In genomic region chr5:147504001-147504400, GRCh38 we compare ENCODE assay signal across 12 cellular contexts. TPM values are rescaled to one million over a fixed set of nuclear protein-coding genes. Genes with fewer than 3 reads are reported as not detected.
DNase-seq lines count a peak whose midpoint lies in the region; ATAC-seq and TF ChIP-seq lines count a peak whose summit lies in the region.
"Had no signal": no experiment of that assay in that cellular context is flagged by ENCODE, and none has a peak within 500 bp of the region (broad histone marks: within the 10 kb centered on the region; RNA-seq: fewer than 3 reads in every experiment).

No MANE protein-coding gene starts in this region.

- no peak for TF ChIP-seq CTCF in chondrocyte (IDR thresholded peaks at IDR 0.05)
- TF ChIP-seq CTCF in upper lobe of left lung (IDR thresholded peaks at IDR 0.05): no peak

- peaks cover 30% of the 10 kb centered on the region for H3K4me1 Mint-ChIP-seq in chondrocyte (ENCODE audit: low read depth)
- H3K4me1 Mint-ChIP-seq in activated naive CD4-positive, alpha-beta T cell treated with anti-CD3 and anti-CD28 coated beads, Interleukin-2, amount 10 ng/mL, durations not matched to agents 7 days and 5 days: no peaks in the 10 kb centered on the region
- H3K4me1 Mint-ChIP-seq: IgD-negative memory B cell had no signal

- H3K4me3 ChIP-seq in upper lobe of left lung: no peak overlapping the region
- H3K4me3 ChIP-seq: mucosa of descending colon had no signal

- WGBS in upper lobe of left lung, 2 donors: 50 to 53% methylated on average over 3 of the region's 3 CpGs

- H3K36me3 Mint-ChIP-seq in chondrocyte (ENCODE audit: low read depth): no peaks in the 10 kb centered on the region
- no peaks in the 10 kb centered on the region for H3K36me3 Mint-ChIP-seq in activated naive CD4-positive, alpha-beta T cell treated with anti-CD3 and anti-CD28 coated beads, Interleukin-2, amount 10 ng/mL, durations not matched to agents 7 days and 5 days
- H3K36me3 Mint-ChIP-seq: IgD-negative memory B cell had no signal

- peak; percentile 66 for DNase-seq in NCI-H1436 (lab: John Stamatoyannopoulos, UW)
- DNase-seq in chondrocyte (ENCODE audit: low spot score): no peak
- peak; percentile 48 for DNase-seq in kidney tubule cell (ENCODE audit: low spot score)
- no peak for DNase-seq in upper lobe of left lung
- no peak for DNase-seq in activated naive CD4-positive, alpha-beta T cell treated with anti-CD3 and anti-CD28 coated beads, Interleukin-2, amount 10 ng/mL, durations not matched to agents 7 days and 5 days
- no peak for DNase-seq in T-helper 2 cell
- DNase-seq: activated CD8-positive, alpha-beta T cell treated with anti-CD3 and anti-CD28 coated beads, Interleukin-2, amount 10 ng/mL, durations not matched to agents 7 days and 5 days; NCI-H524 treated with DMSO at 0.1 percent for 48 hours; stimulated activated naive CD4-positive, alpha-beta T cell treated with Interleukin-2 at 50 U/mL for 16 hours had no signal

- H3K27me3 ChIP-seq in upper lobe of left lung: peaks cover 0 to 2% (median under 1%) of the 10 kb centered on the region in 4 donors

- no peak overlapping the region for H3K4me3 Mint-ChIP-seq in chondrocyte (ENCODE audit: unreplicated experiment)
- H3K4me3 Mint-ChIP-seq in activated naive CD4-positive, alpha-beta T cell treated with anti-CD3 and anti-CD28 coated beads, Interleukin-2, amount 10 ng/mL, durations not matched to agents 7 days and 5 days: no peak overlapping the region
- H3K4me3 Mint-ChIP-seq: activated CD8-positive, alpha-beta T cell treated with anti-CD3 and anti-CD28 coated beads, Interleukin-2, amount 10 ng/mL, durations not matched to agents 7 days and 5 days; IgD-negative memory B cell had no signal

- CTCF ChIA-PET in activated naive CD4-positive, alpha-beta T cell treated with anti-CD3 and anti-CD28 coated beads, Interleukin-2, amount 10 ng/mL, durations not matched to agents 7 days and 5 days (lab: Charles Lee): no interaction called here

- H3K9me3 Mint-ChIP-seq in chondrocyte (ENCODE audit: low read depth): peaks cover 2% of the 10 kb centered on the region
- H3K9me3 Mint-ChIP-seq in activated naive CD4-positive, alpha-beta T cell treated with anti-CD3 and anti-CD28 coated beads, Interleukin-2, amount 10 ng/mL, durations not matched to agents 7 days and 5 days: no peaks in the 10 kb centered on the region

- peak in 1 of 2 donors; percentile 73 for ATAC-seq in upper lobe of left lung (ENCODE audit: low FRiP score in 2 of 2)
- ATAC-seq in GM21360 (IDR thresholded peaks at IDR 0.05; ENCODE audit: unreplicated experiment): no peak
- ATAC-seq: activated CD8-positive, alpha-beta T cell treated with anti-CD3 and anti-CD28 coated beads, Interleukin-2, amount 10 ng/mL, durations not matched to agents 7 days and 5 days; mucosa of descending colon had no signal

- H3K27ac ChIP-seq in upper lobe of left lung: peak overlapping the region in 3 of 4 donors; percentile 39 to 57 (median 44)

- peak overlapping the region; percentile 29 for H3K27ac Mint-ChIP-seq in chondrocyte (ENCODE audit: unreplicated experiment)
- H3K27ac Mint-ChIP-seq in activated naive CD4-positive, alpha-beta T cell treated with anti-CD3 and anti-CD28 coated beads, Interleukin-2, amount 10 ng/mL, durations not matched to agents 7 days and 5 days: no peak overlapping the region
- H3K27ac Mint-ChIP-seq: activated CD8-positive, alpha-beta T cell treated with anti-CD3 and anti-CD28 coated beads, Interleukin-2, amount 10 ng/mL, durations not matched to agents 7 days and 5 days; IgD-negative memory B cell had no signal

- TF ChIP-seq EP300 in upper lobe of left lung (IDR thresholded peaks at IDR 0.05): no peak

- no peaks in the 10 kb centered on the region for H3K36me3 ChIP-seq in upper lobe of left lung

- H3K9me3 ChIP-seq in upper lobe of left lung: no peaks in the 10 kb centered on the region
- H3K9me3 ChIP-seq: mucosa of descending colon had no signal

- H3K4me1 ChIP-seq in upper lobe of left lung: peaks cover 0 to 8% (median 5%) of the 10 kb centered on the region in 4 donors

- TF ChIP-seq POLR2A in upper lobe of left lung (IDR thresholded peaks at IDR 0.05): no peak

- H3K27me3 Mint-ChIP-seq in chondrocyte (ENCODE audit: low read depth): no peaks in the 10 kb centered on the region
- H3K27me3 Mint-ChIP-seq in activated naive CD4-positive, alpha-beta T cell treated with anti-CD3 and anti-CD28 coated beads, Interleukin-2, amount 10 ng/mL, durations not matched to agents 7 days and 5 days: peaks cover 4% of the 10 kb centered on the region

RNA-seq across cellular contexts. Expression of gene DPYSL3, which starts 5.9 kb away (rescaled TPM):
- total RNA-seq in chondrocyte (60.2 to 63.1 TPM (median 60.4 TPM) in 3 replicates), upper lobe of left lung (10 to 100 TPM; 24.4 to 85.1 (median 40.6) TPM)

Comparison
In these comparisons a context has a peak if more than half of its experiments do, and no peak if none do; other contexts are left out.
1. DNase-seq: peak in NCI-H1436 (single experiment) and kidney tubule cell (single experiment); none in chondrocyte (single experiment), upper lobe of left lung (0 of 2), activated naive CD4-positive, alpha-beta T cell treated with anti-CD3 and anti-CD28 coated beads, Interleukin-2, amount 10 ng/mL, durations not matched to agents 7 days and 5 days (single experiment) and T-helper 2 cell (0 of 5).